13 cellular contexts compared by ENCODE assay signal in the genomic region with DNA sequence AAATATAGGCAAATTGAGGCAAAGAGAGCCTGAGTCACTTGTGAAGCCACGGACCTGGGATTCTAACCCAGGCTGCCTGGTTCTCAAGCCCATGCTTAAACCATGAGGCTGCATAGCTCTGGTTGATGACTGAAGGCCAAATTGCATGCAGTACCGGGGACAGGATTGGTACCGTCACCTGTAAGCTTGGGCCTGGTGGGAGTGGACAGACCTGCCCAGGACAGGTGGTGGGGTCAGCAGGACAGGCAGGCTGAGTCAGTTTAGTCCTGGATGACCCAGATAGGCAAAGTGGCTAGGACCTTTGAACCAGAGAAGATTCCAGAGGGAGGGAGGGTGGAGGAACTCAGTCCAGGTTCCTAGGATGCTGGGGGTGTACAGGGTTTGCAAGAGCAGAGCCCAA. TPM values are rescaled to one million over a fixed set of nuclear protein-coding genes. Genes with fewer than 3 reads are reported as not detected.
DNase-seq lines count a peak whose midpoint lies in the region; ATAC-seq and TF ChIP-seq lines count a peak whose summit lies in the region.
"Had no signal": no experiment of that assay in that cellular context is flagged by ENCODE, and none has a peak within 500 bp of the region (broad histone marks: within the 10 kb centered on the region; RNA-seq: fewer than 3 reads in every experiment).

No MANE protein-coding gene starts in this region.

- H3K27ac Mint-ChIP-seq in naive B cell = peak overlapping the region in 4 of 6 donors; percentile 8 to 64 (median 50)
- H3K27ac Mint-ChIP-seq: activated naive CD4-positive, alpha-beta T cell treated with anti-CD3 and anti-CD28 coated beads, Interleukin-2, amount 10 ng/mL, durations not matched to agents 7 days and 5 days had no signal

- H3K4me1 Mint-ChIP-seq in naive B cell = peaks cover 38 to 70% (median 54%) of the 10 kb centered on the region in 3 donors

- peak overlapping the region in 5 of 8 donors; percentile 13 to 56 (median 26) for H3K4me3 Mint-ChIP-seq in naive B cell
- H3K4me3 Mint-ChIP-seq: activated naive CD4-positive, alpha-beta T cell treated with anti-CD3 and anti-CD28 coated beads, Interleukin-2, amount 10 ng/mL, durations not matched to agents 7 days and 5 days; nephron had no signal

- H3K4me3 ChIP-seq in brain microvascular endothelial cell (ENCODE audit: low read depth, low read length) (no peak overlapping the region), thoracic aorta (no peak overlapping the region)

- in situ Hi-C loops in brain microvascular endothelial cell (cut with HindIII; ENCODE audit: low pct_ligation_motif_present, low sequenced_read_pairs) = no loop called here

- no peaks in the 10 kb centered on the region for H3K36me3 ChIP-seq in KOPT-K1 (ENCODE audit: insufficient read depth, low read length)
- H3K36me3 ChIP-seq in brain microvascular endothelial cell (replicated peaks) = no peaks in the 10 kb centered on the region
- H3K36me3 ChIP-seq in thoracic aorta = no peaks in the 10 kb centered on the region

- H3K27ac ChIP-seq in KOPT-K1 (ENCODE audit: low read depth, low read length, poor library complexity, severe bottlenecking) (peak overlapping the region; percentile 97), brain microvascular endothelial cell (peak overlapping the region; percentile 95), thoracic aorta (peak overlapping the region; percentile 83 to 94)

- H3K4me1 ChIP-seq in thoracic aorta (ENCODE audit: control insufficient read depth in 1 of 2, low read depth in 2 of 2) = peaks cover 21 to 31% of the 10 kb centered on the region in 2 donors

- ATAC-seq in naive B cell (ENCODE audit: low read depth in 2 of 2) = no peak
- ATAC-seq in thoracic aorta (ENCODE audit: insufficient number of reproducible peaks, low FRiP score, low read depth) = no peak
- no peak for ATAC-seq in HG02973 (IDR thresholded peaks at IDR 0.05; ENCODE audit: unreplicated experiment)

- no peaks in the 10 kb centered on the region for H3K27me3 Mint-ChIP-seq in naive B cell

- H3K9me3 ChIP-seq in KOPT-K1 (ENCODE audit: insufficient read depth, low read length, poor library complexity, severe bottlenecking) = no peaks in the 10 kb centered on the region
- no peaks in the 10 kb centered on the region for H3K9me3 ChIP-seq in thoracic aorta

- H3K36me3 Mint-ChIP-seq in naive B cell = no peaks in the 10 kb centered on the region
- H3K36me3 Mint-ChIP-seq: activated naive CD4-positive, alpha-beta T cell treated with anti-CD3 and anti-CD28 coated beads, Interleukin-2, amount 10 ng/mL, durations not matched to agents 7 days and 5 days had no signal

- H3K27me3 ChIP-seq in brain microvascular endothelial cell (replicated peaks) (no peaks in the 10 kb centered on the region), thoracic aorta (replicated peaks; ENCODE audit: insufficient read depth) (no peaks in the 10 kb centered on the region)

- TF ChIP-seq CTCF in brain microvascular endothelial cell (IDR thresholded peaks at IDR 0.05; ENCODE audit: low read depth, low read length, missing control alignments) = no peak
- TF ChIP-seq CTCF in thoracic aorta (IDR thresholded peaks at IDR 0.05) = no peak

- DNase-seq in brain microvascular endothelial cell (no peak), naive B cell (no peak), thoracic aorta (ENCODE audit: low spot score) (no peak), NAMALWA (ENCODE audit: low spot score) (no peak), NCI-H1105 treated with DMSO at 0.1 percent for 48 hours (lab: John Stamatoyannopoulos, UW) (no peak)
- DNase-seq: activated naive CD4-positive, alpha-beta T cell treated with anti-CD3 and anti-CD28 coated beads, Interleukin-2, amount 10 ng/mL, durations not matched to agents 7 days and 5 days; hypothalamus; NCI-H1105; NCI-H774; stimulated activated CD4-positive, alpha-beta T cell treated with anti-CD3 and anti-CD28 coated beads, Interleukin-1b, Interleukin-23, amount 100 ng/mL, for 48 hours had no signal

- H3K9me3 Mint-ChIP-seq in naive B cell = no peaks in the 10 kb centered on the region
- H3K9me3 Mint-ChIP-seq: activated naive CD4-positive, alpha-beta T cell treated with anti-CD3 and anti-CD28 coated beads, Interleukin-2, amount 10 ng/mL, durations not matched to agents 7 days and 5 days had no signal

RNA-seq across cellular contexts. Expression of a gene that starts 25.8 kb away (rescaled TPM):
- 10 to 100 TPM in 5 of 6 donors, 1 to 10 TPM in 1; 7.6 to 43.7 (median 24.5) TPM for polyA plus RNA-seq in naive B cell (ENCODE audit: low read depth in 6 of 6)
- total RNA-seq in thoracic aorta = 10 to 100 TPM; 47.4 to 54.2 TPM
